Comparison of ENCODE assay signal across 22 cellular contexts in the genomic region with DNA sequence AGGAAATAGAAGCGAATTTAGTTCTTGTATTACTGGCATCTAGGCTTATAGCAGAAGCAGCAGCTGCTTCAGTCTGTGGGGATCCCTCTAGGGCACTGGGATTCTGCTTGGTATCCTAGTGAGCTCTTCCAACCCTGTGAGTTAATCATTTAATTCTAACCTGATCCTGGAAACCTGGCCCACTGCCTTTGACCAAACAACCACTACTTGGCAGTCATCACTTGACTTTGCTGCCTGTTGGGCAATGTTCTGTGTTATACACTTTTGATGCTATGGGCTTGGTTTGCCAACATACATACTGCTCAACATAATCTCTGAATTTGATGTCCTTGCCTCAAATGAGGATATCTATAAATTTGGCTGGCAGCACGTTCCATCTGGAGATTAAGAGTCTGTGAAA.
"Had no signal": no experiment of that assay in that cellular context is flagged by ENCODE, and none has a peak within 500 bp of the region (broad histone marks: within the 10 kb centered on the region; RNA-seq: fewer than 3 reads in every experiment).

No MANE protein-coding gene starts in this region.

- H3K27me3 ChIP-seq: adrenal gland, brain microvascular endothelial cell, gastrocnemius medialis, neutrophil, suprapubic skin, tibial artery had no signal

- H3K36me3 ChIP-seq: adrenal gland, brain microvascular endothelial cell, gastrocnemius medialis, neutrophil, suprapubic skin, tibial artery had no signal

- H3K4me1 ChIP-seq: adrenal gland, gastrocnemius medialis, psoas muscle, suprapubic skin, tibial artery had no signal

- H3K9me3 ChIP-seq: adrenal gland, gastrocnemius medialis, neutrophil, psoas muscle, suprapubic skin, tibial artery had no signal

- DNase-seq: activated CD4-positive, alpha-beta T cell treated with anti-CD3 and anti-CD28 coated beads for 4 hours; activated CD4-positive, alpha-beta T cell treated with anti-CD3 and anti-CD28 coated beads, Interleukin-2, amount 50 U/mL, for 4 hours; activated effector memory CD4-positive, alpha-beta T cell treated with Interleukin-2 at 50 U/mL for 16 hours; activated naive CD4-positive, alpha-beta T cell treated with anti-CD3 and anti-CD28 coated beads for 36 hours; activated naive CD8-positive, alpha-beta T cell treated with anti-CD3 and anti-CD28 coated beads for 36 hours; adrenal gland; aorta; brain microvascular endothelial cell; dermis blood vessel endothelial cell; effector CD4-positive, alpha-beta T cell; gastrocnemius medialis; hippocampal formation; left cardiac atrium; mammary epithelial cell; psoas muscle; stimulated activated CD4-positive, alpha-beta T cell treated with anti-CD3 and anti-CD28 coated beads, Interleukin-15, amount 100 ng/mL, for 24 hours; stimulated activated naive CD4-positive, alpha-beta T cell; tibial artery had no signal

- H3K27ac ChIP-seq: adrenal gland, brain microvascular endothelial cell, gastrocnemius medialis, neutrophil, psoas muscle, suprapubic skin, tibial artery had no signal

- H3K4me3 ChIP-seq: adrenal gland, gastrocnemius medialis, psoas muscle, suprapubic skin, tibial artery had no signal

- FAIRE-seq: colon, keratinocyte had no signal

- ATAC-seq: gastrocnemius medialis, left cardiac atrium, psoas muscle had no signal
